23 cellular contexts compared by ENCODE assay signal in the genomic region with DNA sequence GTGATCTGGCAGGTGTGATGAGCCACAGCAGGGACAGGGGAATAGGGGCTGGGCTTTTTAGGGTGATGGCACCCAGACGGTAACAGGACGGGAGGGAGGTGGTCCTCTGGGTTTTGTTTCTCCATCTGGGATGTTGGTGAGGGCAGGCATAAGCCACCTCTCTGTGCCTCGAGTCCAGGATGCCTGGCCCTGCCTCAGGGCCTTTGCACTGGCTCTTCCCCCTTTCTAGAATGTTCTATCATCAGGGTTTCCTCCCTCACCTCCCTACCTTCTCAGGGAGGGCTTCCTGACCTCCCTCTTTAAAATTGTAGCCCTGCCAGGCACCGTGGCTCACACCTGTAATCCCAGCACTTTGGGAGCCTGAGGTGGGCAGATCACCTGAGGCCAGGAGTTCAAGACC. TPM values are rescaled to one million over a fixed set of nuclear protein-coding genes. Genes with fewer than 3 reads are reported as not detected.
"Had no signal": no experiment of that assay in that cellular context is flagged by ENCODE, and none has a peak within 500 bp of the region (broad histone marks: within the 10 kb centered on the region; RNA-seq: fewer than 3 reads in every experiment).

No MANE protein-coding gene starts in this region.

- H3K27me3 ChIP-seq: cardiac muscle cell, hepatocyte, neural progenitor cell, ovary, suprapubic skin had no signal

- H3K4me2 ChIP-seq: hepatocyte, neural progenitor cell had no signal

- H3K36me3 ChIP-seq: cardiac muscle cell, neural progenitor cell, ovary had no signal

- H3K9ac ChIP-seq: neural progenitor cell had no signal

- H3K4me3 ChIP-seq: cardiac muscle cell, hepatocyte, lung, neural progenitor cell, ovary, psoas muscle, skin epidermis, suprapubic skin had no signal

- H3K9me3 ChIP-seq: ovary, psoas muscle, suprapubic skin had no signal

- H3K36me3 Mint-ChIP-seq: activated naive CD4-positive, alpha-beta T cell treated with anti-CD3 and anti-CD28 coated beads, Interleukin-2, amount 50 U/mL, for 72 hours had no signal

- H3K27ac Mint-ChIP-seq: activated CD4-positive, alpha-beta T cell treated with anti-CD3 and anti-CD28 coated beads, Interleukin-2, amount 10 ng/mL, durations not matched to agents 24 days and 14 days; activated T-helper 1 cell treated with anti-CD3 and anti-CD28 coated beads, Interleukin-12 subunit alpha, Interleukin-12 subunit beta, Interleukin-2, Interleukin-4 antibody, amounts not matched to agents 30 ng/mL and 10 ng/mL and 1 ng/mL, durations not matched to agents 14 hours and 24 hours and 36 hours; neural progenitor cell; stimulated activated naive CD8-positive, alpha-beta T cell treated with anti-CD3 and anti-CD28 coated beads, Interleukin-15, Interleukin-2, amounts not matched to agents 100 ng/mL and 50 ng/mL, for 24 hours; type B pancreatic cell had no signal

- ATAC-seq: activated naive CD4-positive, alpha-beta T cell treated with anti-CD3 and anti-CD28 coated beads, Interleukin-2, amount 50 U/mL, for 72 hours; foreskin keratinocyte; left lobe of liver; psoas muscle; right cardiac atrium had no signal

- DNase-seq: activated CD4-positive, alpha-beta T cell treated with anti-CD3 and anti-CD28 coated beads, Interleukin-2, amount 10 ng/mL, durations not matched to agents 24 days and 14 days; activated CD4-positive, CD25-positive, alpha-beta regulatory T cell; activated gamma-delta T cell treated with Interleukin-2 at 50 U/mL for 16 hours; activated T-cell treated with anti-CD3 and anti-CD28 coated beads for 4 hours; amniotic stem cell; foreskin keratinocyte; midbrain; ovary; psoas muscle; right cardiac atrium; T-helper 9 cell had no signal

- H3K4me1 ChIP-seq: foreskin keratinocyte, neural progenitor cell, psoas muscle had no signal

- H3K4me3 Mint-ChIP-seq: activated CD4-positive, alpha-beta T cell treated with anti-CD3 and anti-CD28 coated beads, Interleukin-2, amount 10 ng/mL, durations not matched to agents 24 days and 14 days; activated T-helper 1 cell treated with anti-CD3 and anti-CD28 coated beads, Interleukin-12 subunit alpha, Interleukin-12 subunit beta, Interleukin-2, Interleukin-4 antibody, amounts not matched to agents 30 ng/mL and 10 ng/mL and 1 ng/mL, durations not matched to agents 14 hours and 24 hours and 36 hours; neural progenitor cell; stimulated activated naive CD8-positive, alpha-beta T cell treated with anti-CD3 and anti-CD28 coated beads, Interleukin-15, Interleukin-2, amounts not matched to agents 100 ng/mL and 50 ng/mL, for 24 hours; type B pancreatic cell had no signal

- H3K27me3 Mint-ChIP-seq: activated CD4-positive, alpha-beta T cell treated with anti-CD3 and anti-CD28 coated beads, Interleukin-2, amount 10 ng/mL, durations not matched to agents 24 days and 14 days; stimulated activated naive CD8-positive, alpha-beta T cell treated with anti-CD3 and anti-CD28 coated beads, Interleukin-15, Interleukin-2, amounts not matched to agents 100 ng/mL and 50 ng/mL, for 24 hours; type B pancreatic cell had no signal

- H3K27ac ChIP-seq: cardiac muscle cell, foreskin keratinocyte, hepatocyte, neural progenitor cell, ovary, psoas muscle, skin epidermis, suprapubic skin had no signal

- H2AFZ ChIP-seq: hepatocyte, neural progenitor cell had no signal

- H3K9me3 Mint-ChIP-seq: activated CD4-positive, alpha-beta T cell treated with anti-CD3 and anti-CD28 coated beads, Interleukin-2, amount 10 ng/mL, durations not matched to agents 24 days and 14 days; activated naive CD4-positive, alpha-beta T cell treated with anti-CD3 and anti-CD28 coated beads, Interleukin-2, amount 50 U/mL, for 72 hours; activated T-helper 1 cell treated with anti-CD3 and anti-CD28 coated beads, Interleukin-12 subunit alpha, Interleukin-12 subunit beta, Interleukin-2, Interleukin-4 antibody, amounts not matched to agents 30 ng/mL and 10 ng/mL and 1 ng/mL, durations not matched to agents 14 hours and 24 hours and 36 hours; neural progenitor cell; stimulated activated naive CD8-positive, alpha-beta T cell treated with anti-CD3 and anti-CD28 coated beads, Interleukin-15, Interleukin-2, amounts not matched to agents 100 ng/mL and 50 ng/mL, for 24 hours; type B pancreatic cell had no signal

RNA-seq across cellular contexts. Expression of a gene that starts 6.6 kb away (rescaled TPM):
- total RNA-seq: myocyte had no signal
